Comparison of ENCODE assay signal across 9 cellular contexts in genomic region chr5:180072556-180072955, GRCh38. TPM values are rescaled to one million over a fixed set of nuclear protein-coding genes. Genes with fewer than 3 reads are reported as not detected.
A peak's percentile ranks its signal among the peaks of the same experiment; 100 is the strongest.
DNase-seq lines count a peak whose midpoint lies in the region; ATAC-seq, FAIRE-seq and TF ChIP-seq lines count a peak whose summit lies in the region.
"Had no signal": no experiment of that assay in that cellular context is flagged by ENCODE, and none has a peak within 500 bp of the region (broad histone marks: within the 10 kb centered on the region; RNA-seq: fewer than 3 reads in every experiment).

No MANE protein-coding gene starts in this region.

- no peak for FAIRE-seq in kidney (lab: Jason Lieb, UNC)
- FAIRE-seq: keratinocyte had no signal

- peak overlapping the region; percentile 42 for H3K4me3 Mint-ChIP-seq in activated CD8-positive, alpha-beta memory T cell treated with anti-CD3 and anti-CD28 coated beads, Interleukin-2, amount 10 ng/mL, durations not matched to agents 7 days and 5 days
- H3K4me3 Mint-ChIP-seq in activated CD4-positive, alpha-beta memory T cell treated with anti-CD3 and anti-CD28 coated beads, Interleukin-2, amount 10 ng/mL, durations not matched to agents 7 days and 5 days = peak overlapping the region; percentile 41
- H3K4me3 Mint-ChIP-seq in stimulated activated naive B cell treated with anti-CD40 and anti-IgM and Interleukin-4, amounts not matched to agents 10 μg/mL and 1 μg/mL and 100 μg/mL, for 72 hours = peak overlapping the region; percentile 43 to 79

- no peaks in the 10 kb centered on the region for H3K36me3 ChIP-seq in kidney (ENCODE audit: control insufficient read depth in 1 of 2, insufficient read depth in 2 of 2, low read length in 2 of 2)

- TF ChIP-seq CTCF in kidney (IDR thresholded peaks at IDR 0.05; ENCODE audit: borderline replicate concordance, extremely low read depth, insufficient read depth) = no peak

- H3K36me3 Mint-ChIP-seq in activated CD8-positive, alpha-beta memory T cell treated with anti-CD3 and anti-CD28 coated beads, Interleukin-2, amount 10 ng/mL, durations not matched to agents 7 days and 5 days = peaks cover 1% of the 10 kb centered on the region
- H3K36me3 Mint-ChIP-seq in activated CD4-positive, alpha-beta memory T cell treated with anti-CD3 and anti-CD28 coated beads, Interleukin-2, amount 10 ng/mL, durations not matched to agents 7 days and 5 days (ENCODE audit: low read depth) = peaks cover 2% of the 10 kb centered on the region
- H3K36me3 Mint-ChIP-seq in stimulated activated naive B cell treated with anti-CD40 and anti-IgM and Interleukin-4, amounts not matched to agents 10 μg/mL and 1 μg/mL and 100 μg/mL, for 72 hours = peaks cover 2 to 6% of the 10 kb centered on the region in 2 donors

- peaks cover 23% of the 10 kb centered on the region for H3K4me1 Mint-ChIP-seq in activated CD8-positive, alpha-beta memory T cell treated with anti-CD3 and anti-CD28 coated beads, Interleukin-2, amount 10 ng/mL, durations not matched to agents 7 days and 5 days
- peaks cover 18% of the 10 kb centered on the region for H3K4me1 Mint-ChIP-seq in activated CD4-positive, alpha-beta memory T cell treated with anti-CD3 and anti-CD28 coated beads, Interleukin-2, amount 10 ng/mL, durations not matched to agents 7 days and 5 days
- peaks cover 20 to 31% of the 10 kb centered on the region in 2 donors for H3K4me1 Mint-ChIP-seq in stimulated activated naive B cell treated with anti-CD40 and anti-IgM and Interleukin-4, amounts not matched to agents 10 μg/mL and 1 μg/mL and 100 μg/mL, for 72 hours

- no peak overlapping the region for H3K27ac Mint-ChIP-seq in activated CD8-positive, alpha-beta memory T cell treated with anti-CD3 and anti-CD28 coated beads, Interleukin-2, amount 10 ng/mL, durations not matched to agents 7 days and 5 days
- H3K27ac Mint-ChIP-seq in activated CD4-positive, alpha-beta memory T cell treated with anti-CD3 and anti-CD28 coated beads, Interleukin-2, amount 10 ng/mL, durations not matched to agents 7 days and 5 days = no peak overlapping the region
- H3K27ac Mint-ChIP-seq in stimulated activated naive B cell treated with anti-CD40 and anti-IgM and Interleukin-4, amounts not matched to agents 10 μg/mL and 1 μg/mL and 100 μg/mL, for 72 hours = peak overlapping the region; percentile 87

- H3K4me3 ChIP-seq in kidney (ENCODE audit: low read length in 2 of 2) = peak overlapping the region in 1 of 2 donors; percentile 69

- no peak for ATAC-seq in activated CD8-positive, alpha-beta memory T cell treated with anti-CD3 and anti-CD28 coated beads, Interleukin-2, amount 10 ng/mL, durations not matched to agents 7 days and 5 days
- no peak for ATAC-seq in stimulated activated naive B cell treated with anti-CD40 and anti-IgM and Interleukin-4, amounts not matched to agents 10 μg/mL and 1 μg/mL and 100 μg/mL, for 72 hours (replicated peaks)
- no peak for ATAC-seq in GM19035 (IDR thresholded peaks at IDR 0.05; ENCODE audit: unreplicated experiment)

- no peak for DNase-seq in activated CD8-positive, alpha-beta memory T cell treated with anti-CD3 and anti-CD28 coated beads, Interleukin-2, amount 10 ng/mL, durations not matched to agents 7 days and 5 days
- DNase-seq in activated CD8-positive, alpha-beta memory T cell treated with anti-CD3 and anti-CD28 coated beads for 24 hours = no peak
- no peak for DNase-seq in activated CD4-positive, alpha-beta memory T cell treated with anti-CD3 and anti-CD28 coated beads, Interleukin-2, amount 10 ng/mL, durations not matched to agents 7 days and 5 days
- DNase-seq in kidney (peak; percentile 82), retina (no peak), cortex of kidney (lab: John Stamatoyannopoulos, UW) (no peak)
- DNase-seq in stimulated activated naive B cell treated with anti-CD40 and anti-IgM and Interleukin-4, amounts not matched to agents 10 μg/mL and 1 μg/mL and 100 μg/mL, for 72 hours = no peak

- POLR2A ChIA-PET in activated CD4-positive, alpha-beta memory T cell treated with anti-CD3 and anti-CD28 coated beads, Interleukin-2, amount 10 ng/mL, durations not matched to agents 7 days and 5 days (lab: Charles Lee) = no interaction called here

- intact Hi-C loops in kidney (cut with DNase I) = no loop called here

- H3K9ac ChIP-seq in kidney (ENCODE audit: low read length in 2 of 2) = no peak overlapping the region

- H3K4me1 ChIP-seq in kidney (ENCODE audit: control insufficient read depth in 1 of 2, insufficient read depth in 1 of 2, low read depth in 1 of 2, low read length in 2 of 2) = peaks cover 4 to 9% of the 10 kb centered on the region in 2 donors

- H3K27me3 Mint-ChIP-seq in activated CD8-positive, alpha-beta memory T cell treated with anti-CD3 and anti-CD28 coated beads, Interleukin-2, amount 10 ng/mL, durations not matched to agents 7 days and 5 days = peaks cover 41% of the 10 kb centered on the region
- H3K27me3 Mint-ChIP-seq in activated CD4-positive, alpha-beta memory T cell treated with anti-CD3 and anti-CD28 coated beads, Interleukin-2, amount 10 ng/mL, durations not matched to agents 7 days and 5 days = peaks cover 27% of the 10 kb centered on the region
- H3K27me3 Mint-ChIP-seq in stimulated activated naive B cell treated with anti-CD40 and anti-IgM and Interleukin-4, amounts not matched to agents 10 μg/mL and 1 μg/mL and 100 μg/mL, for 72 hours = peaks cover 6 to 16% of the 10 kb centered on the region in 2 donors

- CTCF ChIA-PET in activated CD8-positive, alpha-beta memory T cell treated with anti-CD3 and anti-CD28 coated beads, Interleukin-2, amount 10 ng/mL, durations not matched to agents 7 days and 5 days (lab: Charles Lee) = no interaction called here
- CTCF ChIA-PET in activated CD4-positive, alpha-beta memory T cell treated with anti-CD3 and anti-CD28 coated beads, Interleukin-2, amount 10 ng/mL, durations not matched to agents 7 days and 5 days (lab: Charles Lee) = no interaction called here

- H3K27ac ChIP-seq in kidney (ENCODE audit: low read depth in 2 of 2, low read length in 2 of 2) = peak overlapping the region in 1 of 2 donors; percentile 95

- H3K9me3 ChIP-seq in kidney (ENCODE audit: control insufficient read depth in 1 of 2, low read length in 2 of 2) = no peaks in the 10 kb centered on the region

- peaks cover 2% of the 10 kb centered on the region for H3K9me3 Mint-ChIP-seq in activated CD8-positive, alpha-beta memory T cell treated with anti-CD3 and anti-CD28 coated beads, Interleukin-2, amount 10 ng/mL, durations not matched to agents 7 days and 5 days (ENCODE audit: low read depth)
- peaks cover 4% of the 10 kb centered on the region for H3K9me3 Mint-ChIP-seq in activated CD4-positive, alpha-beta memory T cell treated with anti-CD3 and anti-CD28 coated beads, Interleukin-2, amount 10 ng/mL, durations not matched to agents 7 days and 5 days
- peaks cover 5% of the 10 kb centered on the region in 2 donors for H3K9me3 Mint-ChIP-seq in stimulated activated naive B cell treated with anti-CD40 and anti-IgM and Interleukin-4, amounts not matched to agents 10 μg/mL and 1 μg/mL and 100 μg/mL, for 72 hours

RNA-seq across cellular contexts. Expression of gene RNF130, which starts 1.0 kb away (rescaled TPM):
- 1 to 10 TPM; 4.9 to 5.4 TPM for total RNA-seq in activated CD8-positive, alpha-beta memory T cell treated with anti-CD3 and anti-CD28 coated beads, Interleukin-2, amount 10 ng/mL, durations not matched to agents 7 days and 5 days
- total RNA-seq in activated CD4-positive, alpha-beta memory T cell treated with anti-CD3 and anti-CD28 coated beads, Interleukin-2, amount 10 ng/mL, durations not matched to agents 7 days and 5 days = 1 to 10 TPM; 2.9 to 3.4 TPM
- 73.9 TPM for total RNA-seq in kidney
- 88.1 TPM for polyA plus RNA-seq in kidney (ENCODE audit: insufficient read depth, low read depth, low replicate concordance)

Comparison
In these comparisons a context has a peak if more than half of its experiments do, and no peak if none do; other contexts are left out.
1. RNA of gene RNF130, which starts 1.0 kb away (total RNA-seq): 73.9 TPM in kidney (single experiment); 4.9 to 5.4 TPM in activated CD8-positive, alpha-beta memory T cell treated with anti-CD3 and anti-CD28 coated beads, Interleukin-2, amount 10 ng/mL, durations not matched to agents 7 days and 5 days and 2.9 to 3.4 TPM in activated CD4-positive, alpha-beta memory T cell treated with anti-CD3 and anti-CD28 coated beads, Interleukin-2, amount 10 ng/mL, durations not matched to agents 7 days and 5 days; every median in the first group is over 10 times any median in the second.
2. Peak in every context shown above with its lines, with median percentiles within 50 percentile points of each other: H3K4me3 Mint-ChIP-seq.